ENCODE assay signal across 30 cellular contexts in the genomic region with DNA sequence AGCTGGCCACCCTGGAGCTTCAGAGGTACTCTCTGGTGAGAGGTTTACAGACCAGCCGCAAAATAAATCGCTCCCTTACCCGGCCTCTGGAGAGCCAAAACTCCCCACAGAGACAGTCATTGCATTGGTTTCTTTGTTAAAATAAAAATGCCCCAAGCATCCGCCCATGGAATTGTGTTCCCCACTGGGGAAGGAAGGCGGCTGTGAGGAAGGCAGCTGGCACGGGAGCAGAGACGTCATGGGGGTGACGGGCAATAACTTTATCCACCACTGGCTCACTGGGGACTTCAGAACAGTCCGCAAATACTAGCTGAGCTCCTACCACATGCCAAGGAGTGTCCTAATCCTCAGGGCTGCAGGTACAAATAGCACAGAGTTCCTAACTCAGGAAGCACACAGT.
"Had no signal": no experiment of that assay in that cellular context is flagged by ENCODE, and none has a peak within 500 bp of the region (broad histone marks: within the 10 kb centered on the region; RNA-seq: fewer than 3 reads in every experiment).

No MANE protein-coding gene starts in this region.

- H3K27ac Mint-ChIP-seq: effector memory CD8-positive, alpha-beta T cell; immature natural killer cell; mesothelial cell of epicardium; naive thymus-derived CD4-positive, alpha-beta T cell; nephron; progenitor cell of endocrine pancreas; stimulated activated naive CD8-positive, alpha-beta T cell treated with anti-CD3 and anti-CD28 coated beads, Interleukin-15, amount 100 ng/mL, for 72 hours had no signal

- H3K36me3 Mint-ChIP-seq: immature natural killer cell, mesothelial cell of epicardium had no signal

- ATAC-seq: effector memory CD8-positive, alpha-beta T cell; heart right ventricle; left colon; mucosa of descending colon; naive thymus-derived CD4-positive, alpha-beta T cell; pancreas; sciatic nerve; stimulated activated naive CD8-positive, alpha-beta T cell treated with anti-CD3 and anti-CD28 coated beads, Interleukin-15, amount 100 ng/mL, for 72 hours had no signal

- H3K9me3 Mint-ChIP-seq: effector memory CD8-positive, alpha-beta T cell; mesothelial cell of epicardium; stimulated activated naive CD8-positive, alpha-beta T cell treated with anti-CD3 and anti-CD28 coated beads, Interleukin-15, amount 100 ng/mL, for 72 hours had no signal

- H3K4me3 ChIP-seq: esophagus squamous epithelium, heart right ventricle, left ventricle myocardium inferior, mucosa of descending colon, pancreas, smooth muscle cell, suprapubic skin, transverse colon had no signal

- H3K9me3 ChIP-seq: esophagus squamous epithelium, mucosa of descending colon, pancreas, suprapubic skin, transverse colon had no signal

- DNase-seq: cortex of kidney; effector memory CD8-positive, alpha-beta T cell; erythroblast; esophagus squamous epithelium; foreskin melanocyte; glutamatergic neuron; heart right ventricle; hippocampal formation; immature natural killer cell; kidney glomerular epithelial cell; left colon; left ventricle myocardium inferior; mesenchymal stem cell; naive thymus-derived CD4-positive, alpha-beta T cell; occipital lobe; pancreas; stimulated activated CD4-positive, alpha-beta T cell treated with anti-CD3 and anti-CD28 coated beads, Interleukin-12 subunit alpha, Interleukin-12 subunit beta, amount 100 ng/mL, for 4 hours; stimulated activated CD4-positive, alpha-beta T cell treated with anti-CD3 and anti-CD28 coated beads, Interleukin-1b, Interleukin-23, amount 100 ng/mL, for 48 hours; stimulated activated CD4-positive, alpha-beta T cell treated with anti-CD3 and anti-CD28 coated beads, Interleukin-4, amount 100 ng/mL, for 1 hour; stimulated activated CD8-positive, alpha-beta memory T cell treated with anti-CD3 and anti-CD28 coated beads, Interleukin-4, amount 100 ng/mL, for 48 hours; stimulated activated naive CD4-positive, alpha-beta T cell; stimulated activated naive CD8-positive, alpha-beta T cell treated with anti-CD3 and anti-CD28 coated beads, Interleukin-15, amount 100 ng/mL, for 72 hours; transverse colon had no signal

- H3K4me1 ChIP-seq: esophagus squamous epithelium, heart right ventricle, left ventricle myocardium inferior, pancreas, suprapubic skin had no signal

- H3K4me2 ChIP-seq: smooth muscle cell had no signal

- H3K4me1 Mint-ChIP-seq: immature natural killer cell; naive thymus-derived CD4-positive, alpha-beta T cell; nephron; stimulated activated naive CD8-positive, alpha-beta T cell treated with anti-CD3 and anti-CD28 coated beads, Interleukin-15, amount 100 ng/mL, for 72 hours had no signal

- H3K27ac ChIP-seq: esophagus squamous epithelium, heart right ventricle, left ventricle myocardium inferior, pancreas, suprapubic skin, transverse colon had no signal

- H3K4me3 Mint-ChIP-seq: effector memory CD8-positive, alpha-beta T cell; immature natural killer cell; mesothelial cell of epicardium; naive thymus-derived CD4-positive, alpha-beta T cell; nephron; stimulated activated naive CD8-positive, alpha-beta T cell treated with anti-CD3 and anti-CD28 coated beads, Interleukin-15, amount 100 ng/mL, for 72 hours had no signal

- H3K27me3 ChIP-seq: pancreas had no signal

- H3K36me3 ChIP-seq: esophagus squamous epithelium, heart right ventricle, left ventricle myocardium inferior, pancreas, suprapubic skin, transverse colon had no signal
